In the genomic region with DNA sequence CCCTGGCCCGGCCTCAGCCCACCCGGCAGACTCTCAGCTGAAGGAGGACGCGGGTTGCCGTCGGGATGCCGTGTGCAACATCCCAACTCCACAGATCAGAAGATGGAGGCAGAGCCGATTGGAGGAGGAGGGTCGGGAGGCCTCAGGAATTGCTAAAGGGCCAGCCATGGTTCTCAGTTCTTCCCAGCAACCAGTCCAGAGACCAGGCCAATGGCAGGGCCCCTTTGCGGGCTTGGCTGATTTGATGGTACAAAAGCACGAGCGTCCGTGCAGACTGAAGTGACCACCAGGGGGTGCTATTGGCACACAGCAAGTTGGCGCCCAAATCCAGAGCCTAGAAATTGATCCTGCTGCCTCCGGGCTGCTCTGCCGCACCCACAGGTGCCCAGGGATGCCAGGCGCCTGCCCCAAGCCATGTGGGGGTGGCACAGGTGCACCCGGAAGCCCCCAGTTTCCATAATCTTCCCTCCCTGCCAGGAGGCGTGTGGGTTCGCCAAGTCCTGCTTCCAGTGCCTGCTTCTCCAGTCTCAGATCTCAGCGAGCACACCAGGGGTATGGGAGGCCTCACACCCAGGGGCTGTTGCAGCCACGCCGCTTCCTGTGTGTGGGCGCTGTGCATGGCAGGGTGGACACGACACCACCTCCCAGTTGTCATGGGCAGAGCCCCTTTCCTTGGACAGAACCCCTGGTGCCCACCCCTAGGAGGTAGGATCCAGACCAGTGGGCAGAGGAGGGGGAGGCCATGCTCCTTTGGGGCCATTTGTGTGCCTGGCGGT, we compare ENCODE assay signal across 1 cellular context.
TF ChIP-seq lines count a peak whose summit lies in the region.

No MANE protein-coding gene starts in this region.

TF ChIP-seq in HepG2, 621 proteins besides CTCF, POLR2A, EP300 and RAD21 (continued from another document and continues in another):
- TF ChIP-seq, protein P1, sequence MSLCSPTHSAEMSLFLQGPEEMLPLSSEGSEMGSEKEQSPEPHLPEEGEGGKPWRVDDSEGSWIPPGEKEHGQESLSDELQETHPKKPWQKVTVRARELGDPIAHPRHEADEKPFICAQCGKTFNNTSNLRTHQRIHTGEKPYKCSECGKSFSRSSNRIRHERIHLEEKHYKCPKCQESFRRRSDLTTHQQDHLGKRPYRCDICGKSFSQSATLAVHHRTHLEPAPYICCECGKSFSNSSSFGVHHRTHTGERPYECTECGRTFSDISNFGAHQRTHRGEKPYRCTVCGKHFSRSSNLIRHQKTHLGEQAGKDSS (CRISPR knock-in tag; IDR thresholded peaks at IDR 0.05; ENCODE audit: borderline replicate concordance, low read depth) = peak; percentile 55; the same call in 1 of the 2 replicates
- TF ChIP-seq NFE2L1 (CRISPR knock-in tag; IDR thresholded peaks at IDR 0.05; ENCODE audit: borderline replicate concordance) = 0 out of 2 replicates have a peak, but pooled peaks have one; percentile 3
- 0 out of 2 replicates have a peak, but pooled peaks have one; percentile 70 for TF ChIP-seq RXRB (CRISPR knock-in tag; IDR thresholded peaks at IDR 0.05; ENCODE audit: borderline replicate concordance)
- no peak for TF ChIP-seq ZNF451 (CRISPR knock-in tag; IDR thresholded peaks at IDR 0.05)
- no peak for TF ChIP-seq ZNF10 (CRISPR knock-in tag; IDR thresholded peaks at IDR 0.05; ENCODE audit: borderline replicate concordance, low read depth)
- 0 out of 2 replicates have a peak, but pooled peaks have one; percentile 46 for TF ChIP-seq TP53 (CRISPR knock-in tag; conservative IDR thresholded peaks at IDR 0.05)
- TF ChIP-seq, protein P2, sequence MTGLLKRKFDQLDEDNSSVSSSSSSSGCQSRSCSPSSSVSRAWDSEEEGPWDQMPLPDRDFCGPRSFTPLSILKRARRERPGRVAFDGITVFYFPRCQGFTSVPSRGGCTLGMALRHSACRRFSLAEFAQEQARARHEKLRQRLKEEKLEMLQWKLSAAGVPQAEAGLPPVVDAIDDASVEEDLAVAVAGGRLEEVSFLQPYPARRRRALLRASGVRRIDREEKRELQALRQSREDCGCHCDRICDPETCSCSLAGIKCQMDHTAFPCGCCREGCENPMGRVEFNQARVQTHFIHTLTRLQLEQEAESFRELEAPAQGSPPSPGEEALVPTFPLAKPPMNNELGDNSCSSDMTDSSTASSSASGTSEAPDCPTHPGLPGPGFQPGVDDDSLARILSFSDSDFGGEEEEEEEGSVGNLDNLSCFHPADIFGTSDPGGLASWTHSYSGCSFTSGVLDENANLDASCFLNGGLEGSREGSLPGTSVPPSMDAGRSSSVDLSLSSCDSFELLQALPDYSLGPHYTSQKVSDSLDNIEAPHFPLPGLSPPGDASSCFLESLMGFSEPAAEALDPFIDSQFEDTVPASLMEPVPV (CRISPR knock-in tag; IDR thresholded peaks at IDR 0.05) = no peak
- TF ChIP-seq KDM5A (IDR thresholded peaks at IDR 0.05; ENCODE audit: borderline replicate concordance, low read length) = no peak
- 0 out of 2 replicates have a peak, but pooled peaks have one; percentile 68 for TF ChIP-seq ZNF713 (CRISPR knock-in tag; IDR thresholded peaks at IDR 0.05)
- TF ChIP-seq ARID2 (CRISPR knock-in tag; IDR thresholded peaks at IDR 0.05; ENCODE audit: borderline replicate concordance) = no peak
- peak; percentile 82; the same call in 1 of the 2 replicates for TF ChIP-seq ZNF335 (CRISPR knock-in tag; IDR thresholded peaks at IDR 0.05)
- TF ChIP-seq, protein P3, sequence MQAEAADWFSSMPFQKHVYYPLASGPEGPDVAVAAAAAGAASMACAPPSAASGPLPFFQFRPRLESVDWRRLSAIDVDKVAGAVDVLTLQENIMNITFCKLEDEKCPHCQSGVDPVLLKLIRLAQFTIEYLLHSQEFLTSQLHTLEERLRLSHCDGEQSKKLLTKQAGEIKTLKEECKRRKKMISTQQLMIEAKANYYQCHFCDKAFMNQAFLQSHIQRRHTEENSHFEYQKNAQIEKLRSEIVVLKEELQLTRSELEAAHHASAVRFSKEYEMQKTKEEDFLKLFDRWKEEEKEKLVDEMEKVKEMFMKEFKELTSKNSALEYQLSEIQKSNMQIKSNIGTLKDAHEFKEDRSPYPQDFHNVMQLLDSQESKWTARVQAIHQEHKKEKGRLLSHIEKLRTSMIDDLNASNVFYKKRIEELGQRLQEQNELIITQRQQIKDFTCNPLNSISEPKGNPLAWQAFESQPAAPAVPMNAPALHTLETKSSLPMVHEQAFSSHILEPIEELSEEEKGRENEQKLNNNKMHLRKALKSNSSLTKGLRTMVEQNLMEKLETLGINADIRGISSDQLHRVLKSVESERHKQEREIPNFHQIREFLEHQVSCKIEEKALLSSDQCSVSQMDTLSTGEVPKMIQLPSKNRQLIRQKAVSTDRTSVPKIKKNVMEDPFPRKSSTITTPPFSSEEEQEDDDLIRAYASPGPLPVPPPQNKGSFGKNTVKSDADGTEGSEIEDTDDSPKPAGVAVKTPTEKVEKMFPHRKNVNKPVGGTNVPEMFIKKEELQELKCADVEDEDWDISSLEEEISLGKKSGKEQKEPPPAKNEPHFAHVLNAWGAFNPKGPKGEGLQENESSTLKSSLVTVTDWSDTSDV (CRISPR knock-in tag; IDR thresholded peaks at IDR 0.05) = no peak
- no peak for TF ChIP-seq MAFK (conservative IDR thresholded peaks at IDR 0.05 in 1 of 2, IDR thresholded peaks at IDR 0.05 in 1 of 2; ENCODE audit: low read length in 2 of 2)
- TF ChIP-seq, protein P4, sequence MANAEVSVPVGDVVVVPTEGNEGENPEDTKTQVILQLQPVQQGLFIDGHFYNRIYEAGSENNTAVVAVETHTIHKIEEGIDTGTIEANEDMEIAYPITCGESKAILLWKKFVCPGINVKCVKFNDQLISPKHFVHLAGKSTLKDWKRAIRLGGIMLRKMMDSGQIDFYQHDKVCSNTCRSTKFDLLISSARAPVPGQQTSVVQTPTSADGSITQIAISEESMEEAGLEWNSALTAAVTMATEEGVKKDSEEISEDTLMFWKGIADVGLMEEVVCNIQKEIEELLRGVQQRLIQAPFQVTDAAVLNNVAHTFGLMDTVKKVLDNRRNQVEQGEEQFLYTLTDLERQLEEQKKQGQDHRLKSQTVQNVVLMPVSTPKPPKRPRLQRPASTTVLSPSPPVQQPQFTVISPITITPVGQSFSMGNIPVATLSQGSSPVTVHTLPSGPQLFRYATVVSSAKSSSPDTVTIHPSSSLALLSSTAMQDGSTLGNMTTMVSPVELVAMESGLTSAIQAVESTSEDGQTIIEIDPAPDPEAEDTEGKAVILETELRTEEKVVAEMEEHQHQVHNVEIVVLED (CRISPR knock-in tag; IDR thresholded peaks at IDR 0.05; ENCODE audit: borderline replicate concordance) = 0 out of 2 replicates have a peak, but pooled peaks have one; percentile 42
- TF ChIP-seq ZNF841 (CRISPR knock-in tag; IDR thresholded peaks at IDR 0.05; ENCODE audit: borderline replicate concordance) = no peak
- TF ChIP-seq, protein P5, sequence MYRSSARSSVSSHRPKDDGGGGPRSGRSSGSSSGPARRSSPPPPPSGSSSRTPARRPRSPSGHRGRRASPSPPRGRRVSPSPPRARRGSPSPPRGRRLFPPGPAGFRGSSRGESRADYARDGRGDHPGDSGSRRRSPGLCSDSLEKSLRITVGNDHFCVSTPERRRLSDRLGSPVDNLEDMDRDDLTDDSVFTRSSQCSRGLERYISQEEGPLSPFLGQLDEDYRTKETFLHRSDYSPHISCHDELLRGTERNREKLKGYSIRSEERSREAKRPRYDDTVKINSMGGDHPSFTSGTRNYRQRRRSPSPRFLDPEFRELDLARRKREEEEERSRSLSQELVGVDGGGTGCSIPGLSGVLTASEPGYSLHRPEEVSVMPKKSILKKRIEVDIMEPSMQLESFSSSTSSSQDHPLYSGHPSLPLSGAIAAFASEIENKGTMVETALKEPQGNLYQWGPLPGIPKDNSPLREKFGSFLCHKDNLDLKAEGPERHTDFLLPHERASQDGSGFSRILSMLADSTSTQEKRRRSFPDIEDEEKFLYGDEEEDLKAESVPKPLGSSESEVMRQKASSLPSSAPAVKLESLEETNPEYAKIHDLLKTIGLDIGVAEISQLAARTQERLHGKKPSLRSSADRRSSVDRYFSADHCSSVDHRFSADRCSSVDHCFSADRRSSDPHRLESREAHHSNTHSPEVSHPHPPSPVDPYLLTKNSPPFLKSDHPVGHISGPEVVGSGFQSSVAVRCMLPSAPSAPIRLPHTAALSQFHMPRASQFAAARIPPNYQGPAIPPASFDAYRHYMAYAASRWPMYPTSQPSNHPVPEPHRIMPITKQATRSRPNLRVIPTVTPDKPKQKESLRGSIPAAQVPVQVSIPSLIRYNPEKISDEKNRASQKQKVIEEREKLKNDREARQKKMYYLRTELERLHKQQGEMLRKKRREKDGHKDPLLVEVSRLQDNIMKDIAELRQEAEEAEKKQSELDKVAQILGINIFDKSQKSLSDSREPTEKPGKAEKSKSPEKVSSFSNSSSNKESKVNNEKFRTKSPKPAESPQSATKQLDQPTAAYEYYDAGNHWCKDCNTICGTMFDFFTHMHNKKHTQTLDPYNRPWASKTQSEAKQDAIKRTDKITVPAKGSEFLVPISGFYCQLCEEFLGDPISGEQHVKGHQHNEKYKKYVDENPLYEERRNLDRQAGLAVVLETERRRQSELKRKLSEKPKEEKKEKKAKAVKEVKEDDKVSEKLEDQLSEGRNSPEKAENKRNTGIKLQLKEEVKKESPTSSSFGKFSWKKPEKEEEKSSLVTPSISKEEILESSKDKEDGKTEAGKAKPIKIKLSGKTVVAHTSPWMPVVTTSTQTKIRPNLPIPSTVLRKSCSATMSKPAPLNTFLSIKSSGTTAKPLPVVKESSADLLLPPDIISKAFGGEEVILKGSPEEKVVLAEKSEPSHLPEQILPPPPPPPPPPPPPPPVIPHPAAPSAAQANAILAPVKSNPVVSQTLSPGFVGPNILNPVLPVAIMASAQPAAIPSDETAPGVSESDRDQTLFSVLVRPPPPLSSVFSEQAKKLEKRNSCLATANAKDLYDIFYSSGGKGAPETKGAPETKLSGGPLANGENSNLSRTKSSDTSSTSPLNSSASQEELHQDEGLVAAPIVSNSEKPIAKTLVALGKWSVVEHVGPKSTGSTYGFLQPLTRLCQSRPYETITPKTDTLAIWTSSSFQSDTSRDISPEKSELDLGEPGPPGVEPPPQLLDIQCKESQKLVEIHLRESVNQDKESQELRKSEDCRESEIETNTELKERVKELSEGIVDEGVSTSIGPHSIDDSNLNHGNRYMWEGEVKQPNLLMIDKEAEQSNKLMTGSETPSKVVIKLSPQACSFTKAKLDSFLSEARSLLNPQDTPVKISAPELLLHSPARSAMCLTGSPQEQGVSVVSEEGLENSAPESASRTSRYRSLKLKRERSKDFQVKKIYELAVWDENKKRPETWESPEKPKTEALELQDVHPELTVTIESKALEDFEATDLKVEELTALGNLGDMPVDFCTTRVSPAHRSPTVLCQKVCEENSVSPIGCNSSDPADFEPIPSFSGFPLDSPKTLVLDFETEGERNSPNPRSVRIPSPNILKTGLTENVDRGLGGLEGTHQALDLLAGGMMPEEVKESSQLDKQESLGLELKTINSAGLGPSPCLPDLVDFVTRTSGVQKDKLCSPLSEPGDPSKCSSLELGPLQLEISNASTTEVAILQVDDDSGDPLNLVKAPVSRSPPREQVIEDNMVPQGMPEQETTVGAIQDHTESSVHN (CRISPR knock-in tag; IDR thresholded peaks at IDR 0.05) = no peak; the same call in 1 of the 2 replicates
- TF ChIP-seq AHR (CRISPR knock-in tag; IDR thresholded peaks at IDR 0.05) = peak; percentile 18; the same call in 1 of the 2 replicates
- TF ChIP-seq ZNF253 (CRISPR knock-in tag; IDR thresholded peaks at IDR 0.05; ENCODE audit: borderline replicate concordance) = no peak
- TF ChIP-seq, protein P6, sequence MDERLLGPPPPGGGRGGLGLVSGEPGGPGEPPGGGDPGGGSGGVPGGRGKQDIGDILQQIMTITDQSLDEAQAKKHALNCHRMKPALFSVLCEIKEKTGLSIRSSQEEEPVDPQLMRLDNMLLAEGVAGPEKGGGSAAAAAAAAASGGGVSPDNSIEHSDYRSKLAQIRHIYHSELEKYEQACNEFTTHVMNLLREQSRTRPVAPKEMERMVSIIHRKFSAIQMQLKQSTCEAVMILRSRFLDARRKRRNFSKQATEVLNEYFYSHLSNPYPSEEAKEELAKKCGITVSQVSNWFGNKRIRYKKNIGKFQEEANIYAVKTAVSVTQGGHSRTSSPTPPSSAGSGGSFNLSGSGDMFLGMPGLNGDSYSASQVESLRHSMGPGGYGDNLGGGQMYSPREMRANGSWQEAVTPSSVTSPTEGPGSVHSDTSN (CRISPR knock-in tag; IDR thresholded peaks at IDR 0.05) = no peak
- TF ChIP-seq ZNF747 (CRISPR knock-in tag; IDR thresholded peaks at IDR 0.05; ENCODE audit: borderline replicate concordance) = no peak
- TF ChIP-seq NPAS2 (CRISPR knock-in tag; IDR thresholded peaks at IDR 0.05; ENCODE audit: borderline replicate concordance) = no peak
- TF ChIP-seq, protein P7, sequence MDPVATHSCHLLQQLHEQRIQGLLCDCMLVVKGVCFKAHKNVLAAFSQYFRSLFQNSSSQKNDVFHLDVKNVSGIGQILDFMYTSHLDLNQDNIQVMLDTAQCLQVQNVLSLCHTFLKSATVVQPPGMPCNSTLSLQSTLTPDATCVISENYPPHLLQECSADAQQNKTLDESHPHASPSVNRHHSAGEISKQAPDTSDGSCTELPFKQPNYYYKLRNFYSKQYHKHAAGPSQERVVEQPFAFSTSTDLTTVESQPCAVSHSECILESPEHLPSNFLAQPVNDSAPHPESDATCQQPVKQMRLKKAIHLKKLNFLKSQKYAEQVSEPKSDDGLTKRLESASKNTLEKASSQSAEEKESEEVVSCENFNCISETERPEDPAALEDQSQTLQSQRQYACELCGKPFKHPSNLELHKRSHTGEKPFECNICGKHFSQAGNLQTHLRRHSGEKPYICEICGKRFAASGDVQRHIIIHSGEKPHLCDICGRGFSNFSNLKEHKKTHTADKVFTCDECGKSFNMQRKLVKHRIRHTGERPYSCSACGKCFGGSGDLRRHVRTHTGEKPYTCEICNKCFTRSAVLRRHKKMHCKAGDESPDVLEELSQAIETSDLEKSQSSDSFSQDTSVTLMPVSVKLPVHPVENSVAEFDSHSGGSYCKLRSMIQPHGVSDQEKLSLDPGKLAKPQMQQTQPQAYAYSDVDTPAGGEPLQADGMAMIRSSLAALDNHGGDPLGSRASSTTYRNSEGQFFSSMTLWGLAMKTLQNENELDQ (CRISPR knock-in tag; IDR thresholded peaks at IDR 0.05; ENCODE audit: borderline replicate concordance) = no peak
- TF ChIP-seq ZSCAN22 (CRISPR knock-in tag; IDR thresholded peaks at IDR 0.05) = no peak
- TF ChIP-seq RARG (CRISPR knock-in tag; IDR thresholded peaks at IDR 0.05; ENCODE audit: low read depth) = no peak
- TF ChIP-seq ZNF230 (CRISPR knock-in tag; IDR thresholded peaks at IDR 0.05) = 0 out of 2 replicates have a peak, but pooled peaks have one; percentile 32
- TF ChIP-seq U2AF2 (IDR thresholded peaks at IDR 0.05; ENCODE audit: low read depth, low read length) = no peak
- no peak; the same call in 1 of the 2 replicates for TF ChIP-seq ARHGAP35 (CRISPR knock-in tag; IDR thresholded peaks at IDR 0.05; ENCODE audit: borderline replicate concordance)
- TF ChIP-seq, protein P8, sequence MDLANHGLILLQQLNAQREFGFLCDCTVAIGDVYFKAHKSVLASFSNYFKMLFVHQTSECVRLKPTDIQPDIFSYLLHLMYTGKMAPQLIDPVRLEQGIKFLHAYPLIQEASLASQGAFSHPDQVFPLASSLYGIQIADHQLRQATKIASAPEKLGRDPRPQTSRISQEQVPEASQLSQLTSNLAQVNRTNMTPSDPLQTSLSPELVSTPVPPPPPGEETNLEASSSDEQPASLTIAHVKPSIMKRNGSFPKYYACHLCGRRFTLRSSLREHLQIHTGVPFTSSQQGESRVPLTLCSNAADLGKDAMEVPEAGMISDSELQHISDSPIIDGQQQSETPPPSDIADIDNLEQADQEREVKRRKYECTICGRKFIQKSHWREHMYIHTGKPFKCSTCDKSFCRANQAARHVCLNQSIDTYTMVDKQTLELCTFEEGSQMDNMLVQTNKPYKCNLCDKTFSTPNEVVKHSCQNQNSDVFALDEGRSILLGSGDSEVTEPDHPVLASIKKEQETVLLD (CRISPR knock-in tag; IDR thresholded peaks at IDR 0.05; ENCODE audit: low read depth) = no peak
- no peak for TF ChIP-seq ZNF468 (CRISPR knock-in tag; IDR thresholded peaks at IDR 0.05)
- 0 out of 2 replicates have a peak, but pooled peaks have one; percentile 32 for TF ChIP-seq SMAD3 (CRISPR knock-in tag; IDR thresholded peaks at IDR 0.05)
- TF ChIP-seq ISX (CRISPR knock-in tag; conservative IDR thresholded peaks at IDR 0.05) = no peak
- peak; percentile 87; the same call in 1 of the 2 replicates for TF ChIP-seq ZNF709 (CRISPR knock-in tag; IDR thresholded peaks at IDR 0.05)
- TF ChIP-seq HNRNPUL1 (IDR thresholded peaks at IDR 0.05; ENCODE audit: low read depth, low read length) = no peak
